In the genomic region with DNA sequence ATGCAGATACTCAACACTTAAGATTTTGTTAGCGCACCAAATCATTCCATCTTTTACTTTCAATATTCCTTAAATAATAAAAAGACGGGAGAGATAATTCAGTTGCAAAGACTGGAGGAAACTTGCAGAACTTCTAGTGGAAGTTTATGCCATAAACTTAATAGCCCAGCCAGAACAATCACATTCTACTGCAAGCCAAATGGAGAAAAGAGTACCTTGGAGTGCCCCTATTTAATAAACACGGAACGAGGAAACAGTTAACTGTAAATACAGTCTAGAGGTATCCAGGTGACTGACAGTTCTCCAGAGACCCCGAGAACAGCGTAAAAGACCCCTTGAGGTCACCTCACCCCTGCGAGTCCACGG, we compare ENCODE assay signal across 8 cellular contexts. TPM values are rescaled to one million over a fixed set of nuclear protein-coding genes. Genes with fewer than 3 reads are reported as not detected.
DNase-seq lines count a peak whose midpoint lies in the region; ATAC-seq and TF ChIP-seq lines count a peak whose summit lies in the region.

No MANE protein-coding gene starts in this region.

- intact Hi-C loops in A673 (cut with micrococcal nuclease; ENCODE audit: unreplicated experiment): loop anchor here (5.0 kb wide), 1 partner anchor 102 kb away; no protein-coding TSS in a partner anchor
- intact Hi-C loops in body of pancreas (cut with DNase I): no loop called here

- CTCF ChIA-PET in A673 (lab: Charles Lee): no interaction called here

- 1 to 2% methylated on average over 8 of the region's 8 CpGs for WGBS in body of pancreas, 2 donors
- WGBS in lung, 2 donors: 4 to 6% methylated on average over 8 of the region's 8 CpGs

- H3K27me3 ChIP-seq in A673 (replicated peaks; ENCODE audit: insufficient read depth, low read depth, low read length, poor library complexity): no peaks in the 10 kb centered on the region
- no peaks in the 10 kb centered on the region for H3K27me3 ChIP-seq in body of pancreas
- no peaks in the 10 kb centered on the region for H3K27me3 ChIP-seq in lung (ENCODE audit: control insufficient read depth, insufficient read depth)

- BruUV-seq in A673 (replicated peaks; lab: Mats Ljungman, UMichigan): no TSS peak

- H3K36me3 ChIP-seq in A673 (ENCODE audit: insufficient read depth, low read length, poor library complexity, severe bottlenecking) (no peaks in the 10 kb centered on the region), body of pancreas (replicated peaks in 1 of 2; ENCODE audit: insufficient read depth in 1 of 2, low read depth in 2 of 2) (no peaks in the 10 kb centered on the region), lung (ENCODE audit: control insufficient read depth in 2 of 2, insufficient read depth in 2 of 2, low read length in 2 of 2) (no peaks in the 10 kb centered on the region)

- DNase-seq in A673 (ENCODE audit: low spot score) (no peak), body of pancreas (no peak), lung (ENCODE audit: low spot score) (no peak), NCI-H82 (lab: John Stamatoyannopoulos, UW) (no peak)

- H3K4me1 ChIP-seq in A673 (ENCODE audit: insufficient read depth, low read length, poor library complexity, severe bottlenecking): peaks cover 20% of the 10 kb centered on the region
- peaks cover 15% of the 10 kb centered on the region for H3K4me1 ChIP-seq in body of pancreas
- peaks cover 2 to 12% of the 10 kb centered on the region in 2 donors for H3K4me1 ChIP-seq in lung (ENCODE audit: control insufficient read depth in 2 of 2, insufficient read depth in 2 of 2, low read length in 2 of 2)

- H3K9me3 ChIP-seq in A673 (ENCODE audit: low read depth, low read length, poor library complexity, severe bottlenecking) (no peaks in the 10 kb centered on the region), body of pancreas (no peaks in the 10 kb centered on the region), lung (ENCODE audit: control insufficient read depth in 2 of 2, insufficient read depth in 1 of 2, low read length in 1 of 2) (no peaks in the 10 kb centered on the region)

- ATAC-seq in GM18870 (IDR thresholded peaks at IDR 0.05; ENCODE audit: unreplicated experiment): peak; percentile 34
- ATAC-seq in HG03457 (IDR thresholded peaks at IDR 0.05; ENCODE audit: unreplicated experiment): peak; percentile 18
- no peak for ATAC-seq in body of pancreas
- no peak for ATAC-seq in lung (ENCODE audit: insufficient read depth, low FRiP score)
- no peak for ATAC-seq in HG03108 (IDR thresholded peaks at IDR 0.05; ENCODE audit: unreplicated experiment)
- no peak for ATAC-seq in HG03139 (IDR thresholded peaks at IDR 0.05; ENCODE audit: unreplicated experiment)

- no peak for TF ChIP-seq POLR2A in body of pancreas (IDR thresholded peaks at IDR 0.05)

- TF ChIP-seq CTCF in A673 (conservative IDR thresholded peaks at IDR 0.05; ENCODE audit: low read depth, low read length): no peak
- TF ChIP-seq CTCF in body of pancreas (IDR thresholded peaks at IDR 0.05): no peak
- TF ChIP-seq CTCF in lung (IDR thresholded peaks at IDR 0.05; ENCODE audit: control extremely low read depth, extremely low read depth): no peak

- H3K4me3 ChIP-seq in A673 (ENCODE audit: low read depth, low read length, poor library complexity, severe bottlenecking): peak overlapping the region; percentile 86
- peak overlapping the region; percentile 28 to 90 for H3K4me3 ChIP-seq in body of pancreas
- H3K4me3 ChIP-seq in lung: peak overlapping the region; percentile 81

- H3K27ac ChIP-seq in A673 (ENCODE audit: low read depth, low read length, poor library complexity, severe bottlenecking) (peak overlapping the region; percentile 79), body of pancreas (peak overlapping the region; percentile 70 to 92 (median 82)), lung (ENCODE audit: low read depth in 1 of 2, low read length in 1 of 2) (peak overlapping the region; percentile 64 to 93)

- POLR2A ChIA-PET in A673 (lab: Charles Lee; ENCODE audit: low non-redundant PET): no interaction called here

RNA-seq across cellular contexts. Expression of a gene that starts 0.6 kb away (rescaled TPM):
- total RNA-seq in A673 (2021) (16.2 and 19.4 TPM in 2 replicates), body of pancreas (10 to 100 TPM in 1 of 2 donors, 1 to 10 TPM in 1; 6.6 to 15.3 TPM), lung (10 to 100 TPM; 18.1 to 24.1 TPM)
- 10 to 100 TPM; 12.3 to 14.8 TPM for polyA plus RNA-seq in lung

Comparison
In these comparisons a context has a peak if more than half of its experiments do, and no peak if none do; other contexts are left out.
1. ATAC-seq: peak in GM18870 (single experiment) and HG03457 (single experiment); none in body of pancreas (single experiment), lung (single experiment), HG03108 (single experiment) and HG03139 (single experiment).
2. Peak in every context shown above with its lines, with median percentiles within 50 percentile points of each other: H3K27ac ChIP-seq and H3K4me3 ChIP-seq.